ENCODE assay signal across 22 cellular contexts in genomic region chr16:65769055-65769465, GRCh38.
DNase-seq lines count a peak whose midpoint lies in the region; ATAC-seq, FAIRE-seq and TF ChIP-seq lines count a peak whose summit lies in the region.
"Had no signal": no experiment of that assay in that cellular context is flagged by ENCODE, and none has a peak within 500 bp of the region (broad histone marks: within the 10 kb centered on the region; RNA-seq: fewer than 3 reads in every experiment).

No MANE protein-coding gene starts in this region.

- H3K9me1 ChIP-seq in K562 (ENCODE audit: control insufficient read depth, insufficient read depth, low read length) = no peaks in the 10 kb centered on the region

- CTCF ChIA-PET in K562 (lab: Yijun Ruan, JAX; ENCODE audit: low intra/inter-chr PET ratio) = no interaction called here

- peaks cover 0 to 21% of the 10 kb centered on the region in 2 experiments; a peak in 2 of 5 replicates for H3K4me1 ChIP-seq in K562 (replicated peaks in 1 of 2; ENCODE audit: control insufficient read depth in 2 of 2, insufficient read depth in 2 of 2, low read length in 2 of 2)
- peaks cover 7% of the 10 kb centered on the region for H3K4me1 ChIP-seq in mesendoderm (ENCODE audit: control insufficient read depth, low read depth, low read length)
- H3K4me1 ChIP-seq: left ventricle myocardium inferior, right atrium auricular region, tibial nerve had no signal

- H3K9ac ChIP-seq in K562 (ENCODE audit: insufficient read depth in 1 of 2, low read depth in 2 of 2, low read length in 2 of 2) = no peak overlapping the region
- no peak overlapping the region for H3K9ac ChIP-seq in mesendoderm (ENCODE audit: low read length)

- peak; percentile 28 to 78; a peak in 3 of 4 replicates for TF ChIP-seq RAD21 in K562 (CRISPR knock-in tag; conservative IDR thresholded peaks at IDR 0.05 in 1 of 2, IDR thresholded peaks at IDR 0.05 in 1 of 2)

- H4K20me1 ChIP-seq in K562 (replicated peaks; ENCODE audit: control insufficient read depth, insufficient read depth, low read length) = no peaks in the 10 kb centered on the region

- peak overlapping the region; percentile 51 for H3K18ac ChIP-seq in mesendoderm (ENCODE audit: low read length)

- ATAC-seq in K562 (peak; percentile 74), GM19351 (IDR thresholded peaks at IDR 0.05; ENCODE audit: unreplicated experiment) (no peak)
- ATAC-seq: activated naive CD8-positive, alpha-beta T cell treated with anti-CD3 and anti-CD28 coated beads, Interleukin-2, amount 50 U/mL, for 24 hours; esophagus mucosa; natural killer cell; T-helper 17 cell had no signal

- BruUV-seq in K562 (replicated peaks; lab: Mats Ljungman, UMichigan) = no TSS peak

- POLR2A ChIA-PET in K562 (lab: Yijun Ruan, JAX) = no interaction called here

- 0% methylated on average over 1 of the region's 1 CpG for WGBS in K562 (ENCODE audit: insufficient coverage, low coverage, missing lambda C conversion rate)
- WGBS in mesendoderm (ENCODE audit: extremely low coverage, insufficient coverage, low lambda C conversion rate) = no CpG with 5 or more reads among the region's 1 CpG

- no peak overlapping the region for H4K5ac ChIP-seq in mesendoderm (ENCODE audit: low read length)

- H2AK5ac ChIP-seq in mesendoderm (ENCODE audit: low read length) = no peak overlapping the region

- intact Hi-C loops in K562 (cut with micrococcal nuclease) = no loop called here

- no peak overlapping the region for H2BK15ac ChIP-seq in mesendoderm (replicated peaks; ENCODE audit: low read depth)

- H3K4me3 ChIP-seq in GM12865 (ENCODE audit: low read depth, low read length) (no peak overlapping the region), K562 (no peak overlapping the region), mesendoderm (ENCODE audit: low read length) (no peak overlapping the region), MG63 (no peak overlapping the region)
- H3K4me3 ChIP-seq: left ventricle myocardium inferior, right atrium auricular region, tibial nerve had no signal

- peak overlapping the region; percentile 66 for H3K56ac ChIP-seq in mesendoderm (ENCODE audit: low read length)

- H3K27ac ChIP-seq in K562 (ENCODE audit: extremely low read depth, low read depth, low read length) (peak overlapping the region; percentile 75), mesendoderm (ENCODE audit: low read depth, low read length) (peak overlapping the region; percentile 51)
- H3K27ac ChIP-seq: left ventricle myocardium inferior, right atrium auricular region, tibial nerve had no signal

- H3K9me3 ChIP-seq in K562 (replicated peaks; ENCODE audit: control insufficient read depth, insufficient read depth, low read depth, low read length) (peaks cover 18% of the 10 kb centered on the region), MG63 (no peaks in the 10 kb centered on the region)

- H3K79me1 ChIP-seq in mesendoderm (ENCODE audit: low read length) = no peaks in the 10 kb centered on the region

- no peak overlapping the region for H4K8ac ChIP-seq in mesendoderm (ENCODE audit: low read depth, low read length)

- peak overlapping the region; percentile 91 for H2BK5ac ChIP-seq in mesendoderm (ENCODE audit: low read length)

- peak; percentile 98 for TF ChIP-seq EP300 in K562 (IDR thresholded peaks at IDR 0.05; ENCODE audit: low read length)

- no peak for TF ChIP-seq CTCF in GM12865 (IDR thresholded peaks at IDR 0.05; ENCODE audit: insufficient read depth, low read depth, low read length, missing control alignments)
- TF ChIP-seq CTCF in K562 (IDR thresholded peaks at IDR 0.05 in 2 of 3, conservative IDR thresholded peaks at IDR 0.05 in 1 of 3; ENCODE audit: insufficient read depth in 2 of 3, low read depth in 1 of 3, low read length in 3 of 3) = no peak

- FAIRE-seq in K562 (lab: Jason Lieb, UNC) = peak; percentile 88
- FAIRE-seq: G401.6 had no signal

- H3K79me2 ChIP-seq in K562 (ENCODE audit: control insufficient read depth, insufficient read depth, low read length) = no peaks in the 10 kb centered on the region
- H3K79me2 ChIP-seq in mesendoderm (ENCODE audit: control insufficient read depth, insufficient read depth, low read length) = no peaks in the 10 kb centered on the region

- H3K4me2 ChIP-seq in K562 (ENCODE audit: insufficient read depth, low read length) (peak overlapping the region; percentile 35; the same call in 1 of the 2 replicates), mesendoderm (ENCODE audit: low read length) (no peak overlapping the region)

- H3K36me3 ChIP-seq in K562 (ENCODE audit: control insufficient read depth, insufficient read depth, low read length) (no peaks in the 10 kb centered on the region), mesendoderm (ENCODE audit: control insufficient read depth, insufficient read depth, low read length) (no peaks in the 10 kb centered on the region), MG63 (no peaks in the 10 kb centered on the region)
- H3K36me3 ChIP-seq: left ventricle myocardium inferior, right atrium auricular region, tibial nerve had no signal

- peak; percentile 17 for DNase-seq in GM12865 (ENCODE audit: low read depth)
- DNase-seq in NCI-H226 = peak; percentile 99
- DNase-seq in K562 (ENCODE audit: extremely low read depth in 1 of 4, low spot score in 3 of 4) = peak; percentile 45 to 83 (median 54)
- peak; percentile 91 for DNase-seq in mesendoderm
- DNase-seq in putamen (ENCODE audit: low spot score) = no peak
- no peak for DNase-seq in MG63
- no peak for DNase-seq in hypothalamus (lab: John Stamatoyannopoulos, UW)
- DNase-seq: activated CD4-positive, alpha-beta T cell treated with anti-CD3 and anti-CD28 coated beads, Interleukin-2, amount 10 ng/mL, durations not matched to agents 7 days and 5 days; activated naive CD8-positive, alpha-beta T cell treated with anti-CD3 and anti-CD28 coated beads, Interleukin-2, amount 50 U/mL, for 24 hours; activated T-cell treated with anti-CD3 and anti-CD28 coated beads, Interleukin-2, amount 50 U/mL, for 1 hour; CD4-positive, alpha-beta T cell; left ventricle myocardium inferior; natural killer cell; NCI-H1105 treated with DMSO at 0.1 percent for 48 hours; NCI-H510A; RPMI8226; T-helper 17 cell had no signal

- H3K4ac ChIP-seq in mesendoderm (ENCODE audit: low read depth, low read length) = peak overlapping the region; percentile 77

- TF ChIP-seq POLR2A in K562 (conservative IDR thresholded peaks at IDR 0.05) = no peak

- in situ Hi-C loops in K562 (cut with MboI) = no loop called here

- H2BK120ac ChIP-seq in mesendoderm (ENCODE audit: low read depth, low read length) = peak overlapping the region; percentile 33

- H3K23ac ChIP-seq in mesendoderm (ENCODE audit: low read length) = no peak overlapping the region

- H3K27me3 ChIP-seq in K562 (ENCODE audit: control insufficient read depth in 2 of 2, insufficient read depth in 2 of 2, low read length in 2 of 2) (no peaks in the 10 kb centered on the region), mesendoderm (ENCODE audit: insufficient read depth, low read length, poor library complexity) (no peaks in the 10 kb centered on the region), MG63 (no peaks in the 10 kb centered on the region)
- H3K27me3 ChIP-seq: right atrium auricular region, tibial nerve had no signal

- peak overlapping the region; percentile 35; the same call in 1 of the 2 replicates for H2AFZ ChIP-seq in K562 (ENCODE audit: low read depth, low read length)

TF ChIP-seq in K562, 482 proteins besides CTCF, POLR2A, EP300 and RAD21 (continues in another document):
- TF ChIP-seq ZBTB1 (CRISPR knock-in tag; IDR thresholded peaks at IDR 0.05; ENCODE audit: borderline replicate concordance, low read depth) (no peak), SMARCC2 (IDR thresholded peaks at IDR 0.05; ENCODE audit: low read depth) (peak; percentile 91), ZNF518B (CRISPR knock-in tag; IDR thresholded peaks at IDR 0.05) (peak; percentile 95), ZNF436 (CRISPR knock-in tag; IDR thresholded peaks at IDR 0.05) (peak; percentile 60; the same call in 1 of the 2 replicates), SOX6 (IDR thresholded peaks at IDR 0.05) (peak; percentile 100), EGR1 (conservative IDR thresholded peaks at IDR 0.05) (0 out of 2 replicates have a peak, but pooled peaks have one; percentile 15), PURB (CRISPR knock-in tag; IDR thresholded peaks at IDR 0.05; ENCODE audit: low read depth) (no peak)

Comparison
In these comparisons a context has a peak if more than half of its experiments do, and no peak if none do; other contexts are left out.
1. DNase-seq: peak in GM12865 (single experiment), NCI-H226 (single experiment), K562 (4 of 4) and mesendoderm (single experiment); none in putamen (single experiment), MG63 (single experiment) and hypothalamus (0 of 51).